In genomic region chr7:150361402-150361801, GRCh38 we compare ENCODE assay signal across 15 cellular contexts. TPM values are rescaled to one million over a fixed set of nuclear protein-coding genes. Genes with fewer than 3 reads are reported as not detected.
"Had no signal": no experiment of that assay in that cellular context is flagged by ENCODE, and none has a peak within 500 bp of the region (broad histone marks: within the 10 kb centered on the region; RNA-seq: fewer than 3 reads in every experiment).

No MANE protein-coding gene starts in this region.

- H3K27ac ChIP-seq: thoracic aorta had no signal

- H3K4me3 ChIP-seq: thoracic aorta had no signal

- H3K36me3 ChIP-seq: thoracic aorta had no signal

- ATAC-seq: activated CD8-positive, alpha-beta memory T cell treated with anti-CD3 and anti-CD28 coated beads, Interleukin-2, amount 10 ng/mL, durations not matched to agents 7 days and 5 days; stimulated activated naive CD8-positive, alpha-beta T cell treated with anti-CD3 and anti-CD28 coated beads, Interleukin-15, amount 100 ng/mL, for 72 hours had no signal

- H3K9me3 ChIP-seq: thoracic aorta had no signal

- H3K9me3 Mint-ChIP-seq: activated naive CD4-positive, alpha-beta T cell treated with anti-CD3 and anti-CD28 coated beads, Interleukin-2, amount 50 U/mL, for 24 hours; activated T-cell treated with anti-CD3 and anti-CD28 coated beads, Interleukin-2, amount 50 U/mL, for 24 hours had no signal

- H3K27ac Mint-ChIP-seq: activated CD8-positive, alpha-beta memory T cell treated with anti-CD3 and anti-CD28 coated beads, Interleukin-2, amount 10 ng/mL, durations not matched to agents 7 days and 5 days; activated naive CD4-positive, alpha-beta T cell treated with anti-CD3 and anti-CD28 coated beads, Interleukin-2, amount 50 U/mL, for 24 hours; activated T-cell treated with anti-CD3 and anti-CD28 coated beads, Interleukin-2, amount 50 U/mL, for 24 hours; stimulated activated naive CD8-positive, alpha-beta T cell treated with anti-CD3 and anti-CD28 coated beads, Interleukin-15, amount 100 ng/mL, for 72 hours had no signal

- H3K4me3 Mint-ChIP-seq: activated CD8-positive, alpha-beta memory T cell treated with anti-CD3 and anti-CD28 coated beads, Interleukin-2, amount 10 ng/mL, durations not matched to agents 7 days and 5 days; activated naive CD4-positive, alpha-beta T cell treated with anti-CD3 and anti-CD28 coated beads, Interleukin-2, amount 50 U/mL, for 24 hours; activated T-cell treated with anti-CD3 and anti-CD28 coated beads, Interleukin-2, amount 50 U/mL, for 24 hours; stimulated activated naive CD8-positive, alpha-beta T cell treated with anti-CD3 and anti-CD28 coated beads, Interleukin-15, amount 100 ng/mL, for 72 hours had no signal

- H3K36me3 Mint-ChIP-seq: activated naive CD4-positive, alpha-beta T cell treated with anti-CD3 and anti-CD28 coated beads, Interleukin-2, amount 50 U/mL, for 24 hours had no signal

- DNase-seq: activated CD8-positive, alpha-beta memory T cell treated with anti-CD3 and anti-CD28 coated beads, Interleukin-2, amount 10 ng/mL, durations not matched to agents 7 days and 5 days; activated effector memory CD4-positive, alpha-beta T cell treated with Interleukin-2 at 50 U/mL for 16 hours; activated T-cell treated with anti-CD3 and anti-CD28 coated beads, Interleukin-2, amount 50 U/mL, for 24 hours; kidney; left ventricle myocardium superior; mesenchymal stem cell; stimulated activated CD4-positive, alpha-beta T cell treated with anti-CD3 and anti-CD28 coated beads, Interleukin-15, amount 100 ng/mL, for 24 hours; stimulated activated CD4-positive, alpha-beta T cell treated with anti-CD3 and anti-CD28 coated beads, Interleukin-4, amount 100 ng/mL, for 24 hours; stimulated activated naive CD8-positive, alpha-beta T cell treated with anti-CD3 and anti-CD28 coated beads, Interleukin-15, amount 100 ng/mL, for 72 hours had no signal

- H3K27me3 Mint-ChIP-seq: activated naive CD4-positive, alpha-beta T cell treated with anti-CD3 and anti-CD28 coated beads, Interleukin-2, amount 50 U/mL, for 24 hours; activated T-cell treated with anti-CD3 and anti-CD28 coated beads, Interleukin-2, amount 50 U/mL, for 24 hours; stimulated activated naive CD8-positive, alpha-beta T cell treated with anti-CD3 and anti-CD28 coated beads, Interleukin-15, amount 100 ng/mL, for 72 hours had no signal

RNA-seq across cellular contexts. Expression of gene RARRES2, which starts 20.0 kb away (rescaled TPM):
- total RNA-seq: activated CD8-positive, alpha-beta memory T cell treated with anti-CD3 and anti-CD28 coated beads, Interleukin-2, amount 10 ng/mL, durations not matched to agents 7 days and 5 days; endothelial cell of umbilical vein; pulmonary artery endothelial cell; T-helper 2 cell treated with Interferon-gamma antibody and Interleukin-4, amounts not matched to agents 100 ng/mL and 5 ng/mL, for 36 hours had no signal
- polyA plus RNA-seq: endothelial cell of umbilical vein had no signal

RNA-seq across cellular contexts. Expression of gene ACTR3C, which starts 38.1 kb away (rescaled TPM):
- total RNA-seq: endothelial cell of umbilical vein had no signal

RNA-seq across cellular contexts. Expression of gene LRRC61, which starts 38.2 kb away (rescaled TPM):
- total RNA-seq: endothelial cell of umbilical vein, myocyte had no signal
